ENCODE assay signal across 8 cellular contexts in the genomic region with DNA sequence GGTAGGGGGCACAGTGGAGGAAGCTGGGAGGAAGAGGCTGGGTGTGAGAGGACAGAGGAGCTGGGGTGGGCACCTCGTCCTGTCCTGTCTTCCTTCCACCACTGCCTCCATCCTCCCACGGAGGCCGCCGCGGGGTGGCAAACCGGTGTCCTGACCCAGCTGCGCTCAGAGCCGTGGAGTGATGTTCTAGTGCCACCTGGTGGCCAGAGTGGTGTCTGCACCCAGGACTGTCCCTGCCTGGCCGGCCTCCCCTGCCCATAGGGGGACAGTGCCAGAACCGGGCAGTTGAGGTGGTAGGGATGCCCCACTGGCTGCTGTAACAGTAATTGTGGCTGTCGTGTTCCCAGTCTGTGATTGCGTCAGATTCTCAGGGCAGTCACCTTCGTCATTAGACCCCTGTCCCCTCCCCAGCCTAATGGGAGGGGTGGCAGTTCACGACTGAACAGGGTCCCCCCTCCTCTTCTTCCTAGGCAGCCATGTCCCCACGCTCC. TPM values are rescaled to one million over a fixed set of nuclear protein-coding genes. Genes with fewer than 3 reads are reported as not detected.
DNase-seq lines count a peak whose midpoint lies in the region; ATAC-seq and TF ChIP-seq lines count a peak whose summit lies in the region.

No MANE protein-coding gene starts in this region.

- H3K4me3 Mint-ChIP-seq in CD4-positive, CD25-positive, alpha-beta regulatory T cell, result peak overlapping the region in 1 of 4 donors; percentile 82

- no peaks in the 10 kb centered on the region for H3K36me3 ChIP-seq in CD4-positive, CD25-positive, alpha-beta regulatory T cell (ENCODE audit: control insufficient read depth, insufficient read depth, low read length)
- no peaks in the 10 kb centered on the region; the same call in 1 of the 2 replicates for H3K36me3 ChIP-seq in HAP-1 (replicated peaks)

- H3K27me3 Mint-ChIP-seq in CD4-positive, CD25-positive, alpha-beta regulatory T cell, result peaks cover 6% of the 10 kb centered on the region

- in situ Hi-C loops in HAP-1 (cut with MboI; ENCODE audit: low sequenced_read_pairs), result loop anchor here (10.0 kb wide), 1 partner anchor 52 kb away; no protein-coding TSS in a partner anchor

- H3K36me3 Mint-ChIP-seq in CD4-positive, CD25-positive, alpha-beta regulatory T cell, result no peaks in the 10 kb centered on the region

- H3K9me3 Mint-ChIP-seq in CD4-positive, CD25-positive, alpha-beta regulatory T cell, result peaks cover 0 to 1% (median 0%) of the 10 kb centered on the region in 7 donors

- no peaks in the 10 kb centered on the region for H3K9me3 ChIP-seq in CD4-positive, CD25-positive, alpha-beta regulatory T cell (ENCODE audit: control insufficient read depth in 2 of 2, low read length in 2 of 2)
- H3K9me3 ChIP-seq in HAP-1, result no peaks in the 10 kb centered on the region

- peaks cover 15% of the 10 kb centered on the region for H3K4me1 ChIP-seq in CD4-positive, CD25-positive, alpha-beta regulatory T cell (ENCODE audit: control insufficient read depth, insufficient read depth, low read length, poor library complexity, severe bottlenecking)
- H3K4me1 ChIP-seq in HAP-1, result peaks cover 1% of the 10 kb centered on the region; the same call in 1 of the 2 replicates

- H3K27me3 ChIP-seq in CD4-positive, CD25-positive, alpha-beta regulatory T cell (ENCODE audit: control insufficient read depth, insufficient read depth, low read length), result no peaks in the 10 kb centered on the region
- no peaks in the 10 kb centered on the region for H3K27me3 ChIP-seq in HAP-1 (ENCODE audit: low read depth)

- peak; percentile 76 to 82 (median 78) for DNase-seq in CD4-positive, CD25-positive, alpha-beta regulatory T cell
- DNase-seq in HAP-1 (ENCODE audit: low spot score in 2 of 2) (peak; percentile 67 to 91), NCI-H226 (peak; percentile 52), cardiac fibroblast (ENCODE audit: low read depth in 2 of 2) (peak; percentile 76 to 77), kidney tubule cell (ENCODE audit: low spot score) (peak; percentile 76)
- peak; percentile 93 for DNase-seq in activated CD4-positive, CD25-positive, alpha-beta regulatory T cell treated with anti-CD3 and anti-CD28 coated beads, Interleukin-2, amount 50 U/mL, for 72 hours
- DNase-seq in stimulated activated CD4-positive, alpha-beta T cell treated with anti-CD3 and anti-CD28 coated beads, Interleukin-4, amount 100 ng/mL, for 1 hour, result peak; percentile 86

- no peak overlapping the region for H3K27ac ChIP-seq in CD4-positive, CD25-positive, alpha-beta regulatory T cell (ENCODE audit: insufficient read depth, low read length, poor library complexity, severe bottlenecking)

- no peak overlapping the region for H3K4me3 ChIP-seq in CD4-positive, CD25-positive, alpha-beta regulatory T cell (ENCODE audit: low read depth, low read length)
- H3K4me3 ChIP-seq in HAP-1 (no peak overlapping the region), cardiac fibroblast (replicated peaks in 1 of 2; ENCODE audit: low read depth in 2 of 2, low read length in 2 of 2) (no peak overlapping the region)

- peak overlapping the region; percentile 26 to 32 (median 31) for H3K27ac Mint-ChIP-seq in CD4-positive, CD25-positive, alpha-beta regulatory T cell

- peaks cover 3 to 22% (median 10%) of the 10 kb centered on the region in 4 donors for H3K4me1 Mint-ChIP-seq in CD4-positive, CD25-positive, alpha-beta regulatory T cell

- peak; percentile 95 for TF ChIP-seq CTCF in cardiac fibroblast (IDR thresholded peaks at IDR 0.05; ENCODE audit: low read depth, low read length)

- peak; percentile 54 to 59 for ATAC-seq in CD4-positive, CD25-positive, alpha-beta regulatory T cell (ENCODE audit: low read depth in 2 of 2)
- ATAC-seq in GM21576 (IDR thresholded peaks at IDR 0.05; ENCODE audit: unreplicated experiment), result no peak

RNA-seq across cellular contexts. Expression of a gene that starts 11.1 kb away (rescaled TPM):
- 151 TPM for total RNA-seq in CD4-positive, CD25-positive, alpha-beta regulatory T cell
- 10 to 100 TPM; 25.9 to 42.7 (median 36.2) TPM for polyA plus RNA-seq in CD4-positive, CD25-positive, alpha-beta regulatory T cell

RNA-seq across cellular contexts. Expression of a gene that starts 30.0 kb away (rescaled TPM):
- total RNA-seq in CD4-positive, CD25-positive, alpha-beta regulatory T cell, result not detected
- polyA plus RNA-seq in CD4-positive, CD25-positive, alpha-beta regulatory T cell, result not detected
